Comparison of ENCODE assay signal across 1 cellular context in the genomic region with DNA sequence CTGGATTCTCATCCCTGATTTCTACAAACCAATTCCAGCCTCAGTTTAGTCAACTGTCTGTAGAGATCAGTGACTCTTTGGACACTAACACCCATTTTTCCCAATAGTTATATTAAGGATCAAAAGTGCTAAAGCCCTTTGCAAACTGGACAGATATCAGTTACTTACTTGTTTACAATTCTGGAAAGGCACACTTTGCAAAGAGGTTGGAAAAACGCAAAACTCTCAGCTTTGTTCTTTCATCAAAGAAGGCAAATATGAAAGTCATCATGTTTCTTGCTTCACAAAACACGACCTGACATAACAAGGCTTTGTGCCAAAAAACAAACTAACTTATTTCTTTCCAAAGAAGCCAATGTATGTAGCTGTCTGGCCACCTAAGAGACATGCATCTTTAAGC.
TF ChIP-seq lines count a peak whose summit lies in the region.

No MANE protein-coding gene starts in this region.

TF ChIP-seq in HepG2, 621 proteins besides CTCF, POLR2A, EP300 and RAD21:
- TF ChIP-seq FOXA3 (CRISPR knock-in tag; IDR thresholded peaks at IDR 0.05), result peak; percentile 56; the same call in 1 of the 2 replicates
- TF ChIP-seq HNF4A (CRISPR knock-in tag; IDR thresholded peaks at IDR 0.05), result peak; percentile 25; the same call in 1 of the 2 replicates
- TF ChIP-seq SOX13 (IDR thresholded peaks at IDR 0.05), result no peak
- TF ChIP-seq SOX13 (CRISPR knock-in tag; conservative IDR thresholded peaks at IDR 0.05 in 1 of 2, IDR thresholded peaks at IDR 0.05 in 1 of 2), result peak in 1 of 2 experiments; percentile 79; a peak in 2 of 4 replicates
- peak in 1 of 2 experiments; percentile 16; a peak in 1 of 4 replicates for TF ChIP-seq MAFK (conservative IDR thresholded peaks at IDR 0.05 in 1 of 2, IDR thresholded peaks at IDR 0.05 in 1 of 2; ENCODE audit: low read length in 2 of 2)
- TF ChIP-seq, protein P1, sequence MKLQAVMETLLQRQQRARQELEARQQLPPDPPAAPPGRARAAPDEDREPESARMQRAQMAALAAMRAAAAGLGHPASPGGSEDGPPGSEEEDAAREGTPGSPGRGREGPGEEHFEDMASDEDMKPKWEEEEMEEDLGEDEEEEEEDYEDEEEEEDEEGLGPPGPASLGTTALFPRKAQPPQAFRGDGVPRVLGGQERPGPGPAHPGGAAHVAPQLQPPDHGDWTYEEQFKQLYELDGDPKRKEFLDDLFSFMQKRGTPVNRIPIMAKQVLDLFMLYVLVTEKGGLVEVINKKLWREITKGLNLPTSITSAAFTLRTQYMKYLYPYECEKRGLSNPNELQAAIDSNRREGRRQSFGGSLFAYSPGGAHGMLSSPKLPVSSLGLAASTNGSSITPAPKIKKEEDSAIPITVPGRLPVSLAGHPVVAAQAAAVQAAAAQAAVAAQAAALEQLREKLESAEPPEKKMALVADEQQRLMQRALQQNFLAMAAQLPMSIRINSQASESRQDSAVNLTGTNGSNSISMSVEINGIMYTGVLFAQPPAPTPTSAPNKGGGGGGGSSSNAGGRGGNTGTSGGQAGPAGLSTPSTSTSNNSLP (IDR thresholded peaks at IDR 0.05; ENCODE audit: low read depth, low read length), result peak; percentile 32; the same call in 1 of the 2 replicates
- TF ChIP-seq TCF7 (IDR thresholded peaks at IDR 0.05; ENCODE audit: low read depth), result peak; percentile 76
- TF ChIP-seq PTBP1 (IDR thresholded peaks at IDR 0.05; ENCODE audit: low read depth, low read length, poor library complexity, severe bottlenecking), result no peak
- TF ChIP-seq ZNF607 (CRISPR knock-in tag; IDR thresholded peaks at IDR 0.05; ENCODE audit: borderline replicate concordance), result no peak
- TF ChIP-seq, protein P2, sequence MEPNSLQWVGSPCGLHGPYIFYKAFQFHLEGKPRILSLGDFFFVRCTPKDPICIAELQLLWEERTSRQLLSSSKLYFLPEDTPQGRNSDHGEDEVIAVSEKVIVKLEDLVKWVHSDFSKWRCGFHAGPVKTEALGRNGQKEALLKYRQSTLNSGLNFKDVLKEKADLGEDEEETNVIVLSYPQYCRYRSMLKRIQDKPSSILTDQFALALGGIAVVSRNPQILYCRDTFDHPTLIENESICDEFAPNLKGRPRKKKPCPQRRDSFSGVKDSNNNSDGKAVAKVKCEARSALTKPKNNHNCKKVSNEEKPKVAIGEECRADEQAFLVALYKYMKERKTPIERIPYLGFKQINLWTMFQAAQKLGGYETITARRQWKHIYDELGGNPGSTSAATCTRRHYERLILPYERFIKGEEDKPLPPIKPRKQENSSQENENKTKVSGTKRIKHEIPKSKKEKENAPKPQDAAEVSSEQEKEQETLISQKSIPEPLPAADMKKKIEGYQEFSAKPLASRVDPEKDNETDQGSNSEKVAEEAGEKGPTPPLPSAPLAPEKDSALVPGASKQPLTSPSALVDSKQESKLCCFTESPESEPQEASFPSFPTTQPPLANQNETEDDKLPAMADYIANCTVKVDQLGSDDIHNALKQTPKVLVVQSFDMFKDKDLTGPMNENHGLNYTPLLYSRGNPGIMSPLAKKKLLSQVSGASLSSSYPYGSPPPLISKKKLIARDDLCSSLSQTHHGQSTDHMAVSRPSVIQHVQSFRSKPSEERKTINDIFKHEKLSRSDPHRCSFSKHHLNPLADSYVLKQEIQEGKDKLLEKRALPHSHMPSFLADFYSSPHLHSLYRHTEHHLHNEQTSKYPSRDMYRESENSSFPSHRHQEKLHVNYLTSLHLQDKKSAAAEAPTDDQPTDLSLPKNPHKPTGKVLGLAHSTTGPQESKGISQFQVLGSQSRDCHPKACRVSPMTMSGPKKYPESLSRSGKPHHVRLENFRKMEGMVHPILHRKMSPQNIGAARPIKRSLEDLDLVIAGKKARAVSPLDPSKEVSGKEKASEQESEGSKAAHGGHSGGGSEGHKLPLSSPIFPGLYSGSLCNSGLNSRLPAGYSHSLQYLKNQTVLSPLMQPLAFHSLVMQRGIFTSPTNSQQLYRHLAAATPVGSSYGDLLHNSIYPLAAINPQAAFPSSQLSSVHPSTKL (CRISPR knock-in tag; IDR thresholded peaks at IDR 0.05), result peak; percentile 51
- TF ChIP-seq, protein P3, sequence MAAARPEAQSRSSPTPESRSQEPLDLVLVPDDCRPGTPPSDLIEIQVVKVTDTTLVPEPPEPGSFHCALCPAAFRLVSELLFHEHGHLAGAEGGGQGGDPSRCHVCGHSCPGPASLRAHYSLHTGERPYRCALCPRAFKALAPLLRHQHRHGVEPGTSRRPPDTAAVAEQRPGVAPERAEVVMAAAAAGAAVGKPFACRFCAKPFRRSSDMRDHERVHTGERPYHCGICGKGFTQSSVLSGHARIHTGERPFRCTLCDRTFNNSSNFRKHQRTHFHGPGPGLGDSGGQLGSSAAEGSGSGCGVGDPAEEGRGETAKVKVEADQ (CRISPR knock-in tag; IDR thresholded peaks at IDR 0.05; ENCODE audit: borderline replicate concordance), result no peak
- TF ChIP-seq ISL2 (CRISPR knock-in tag; IDR thresholded peaks at IDR 0.05), result peak; percentile 42; the same call in 1 of the 2 replicates
- TF ChIP-seq, protein P4, sequence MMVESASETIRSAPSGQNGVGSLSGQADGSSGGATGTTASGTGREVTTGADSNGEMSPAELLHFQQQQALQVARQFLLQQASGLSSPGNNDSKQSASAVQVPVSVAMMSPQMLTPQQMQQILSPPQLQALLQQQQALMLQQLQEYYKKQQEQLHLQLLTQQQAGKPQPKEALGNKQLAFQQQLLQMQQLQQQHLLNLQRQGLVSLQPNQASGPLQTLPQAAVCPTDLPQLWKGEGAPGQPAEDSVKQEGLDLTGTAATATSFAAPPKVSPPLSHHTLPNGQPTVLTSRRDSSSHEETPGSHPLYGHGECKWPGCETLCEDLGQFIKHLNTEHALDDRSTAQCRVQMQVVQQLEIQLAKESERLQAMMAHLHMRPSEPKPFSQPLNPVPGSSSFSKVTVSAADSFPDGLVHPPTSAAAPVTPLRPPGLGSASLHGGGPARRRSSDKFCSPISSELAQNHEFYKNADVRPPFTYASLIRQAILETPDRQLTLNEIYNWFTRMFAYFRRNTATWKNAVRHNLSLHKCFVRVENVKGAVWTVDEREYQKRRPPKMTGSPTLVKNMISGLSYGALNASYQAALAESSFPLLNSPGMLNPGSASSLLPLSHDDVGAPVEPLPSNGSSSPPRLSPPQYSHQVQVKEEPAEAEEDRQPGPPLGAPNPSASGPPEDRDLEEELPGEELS (CRISPR knock-in tag; IDR thresholded peaks at IDR 0.05), result 0 out of 2 replicates have a peak, but pooled peaks have one; percentile 29
- no peak for TF ChIP-seq ZSCAN9 (CRISPR knock-in tag; IDR thresholded peaks at IDR 0.05; ENCODE audit: borderline replicate concordance)
- TF ChIP-seq NR2F6 (IDR thresholded peaks at IDR 0.05), result peak; percentile 22; the same call in 1 of the 2 replicates
- TF ChIP-seq NR2F6 (CRISPR knock-in tag; IDR thresholded peaks at IDR 0.05), result no peak
- no peak for TF ChIP-seq ZSCAN21 (CRISPR knock-in tag; IDR thresholded peaks at IDR 0.05; ENCODE audit: borderline replicate concordance)
- peak; percentile 54; the same call in 1 of the 2 replicates for TF ChIP-seq CEBPB (IDR thresholded peaks at IDR 0.05; ENCODE audit: borderline replicate concordance, low read depth, low read length)
- 0 out of 2 replicates have a peak, but pooled peaks have one; percentile 46 for TF ChIP-seq NCOA2 (CRISPR knock-in tag; IDR thresholded peaks at IDR 0.05)
- peak; percentile 54; the same call in 1 of the 2 replicates for TF ChIP-seq SOX5 (CRISPR knock-in tag; IDR thresholded peaks at IDR 0.05; ENCODE audit: borderline replicate concordance)
- peak; percentile 81 for TF ChIP-seq SIX1 (CRISPR knock-in tag; IDR thresholded peaks at IDR 0.05; ENCODE audit: borderline replicate concordance)
- TF ChIP-seq, protein P5, sequence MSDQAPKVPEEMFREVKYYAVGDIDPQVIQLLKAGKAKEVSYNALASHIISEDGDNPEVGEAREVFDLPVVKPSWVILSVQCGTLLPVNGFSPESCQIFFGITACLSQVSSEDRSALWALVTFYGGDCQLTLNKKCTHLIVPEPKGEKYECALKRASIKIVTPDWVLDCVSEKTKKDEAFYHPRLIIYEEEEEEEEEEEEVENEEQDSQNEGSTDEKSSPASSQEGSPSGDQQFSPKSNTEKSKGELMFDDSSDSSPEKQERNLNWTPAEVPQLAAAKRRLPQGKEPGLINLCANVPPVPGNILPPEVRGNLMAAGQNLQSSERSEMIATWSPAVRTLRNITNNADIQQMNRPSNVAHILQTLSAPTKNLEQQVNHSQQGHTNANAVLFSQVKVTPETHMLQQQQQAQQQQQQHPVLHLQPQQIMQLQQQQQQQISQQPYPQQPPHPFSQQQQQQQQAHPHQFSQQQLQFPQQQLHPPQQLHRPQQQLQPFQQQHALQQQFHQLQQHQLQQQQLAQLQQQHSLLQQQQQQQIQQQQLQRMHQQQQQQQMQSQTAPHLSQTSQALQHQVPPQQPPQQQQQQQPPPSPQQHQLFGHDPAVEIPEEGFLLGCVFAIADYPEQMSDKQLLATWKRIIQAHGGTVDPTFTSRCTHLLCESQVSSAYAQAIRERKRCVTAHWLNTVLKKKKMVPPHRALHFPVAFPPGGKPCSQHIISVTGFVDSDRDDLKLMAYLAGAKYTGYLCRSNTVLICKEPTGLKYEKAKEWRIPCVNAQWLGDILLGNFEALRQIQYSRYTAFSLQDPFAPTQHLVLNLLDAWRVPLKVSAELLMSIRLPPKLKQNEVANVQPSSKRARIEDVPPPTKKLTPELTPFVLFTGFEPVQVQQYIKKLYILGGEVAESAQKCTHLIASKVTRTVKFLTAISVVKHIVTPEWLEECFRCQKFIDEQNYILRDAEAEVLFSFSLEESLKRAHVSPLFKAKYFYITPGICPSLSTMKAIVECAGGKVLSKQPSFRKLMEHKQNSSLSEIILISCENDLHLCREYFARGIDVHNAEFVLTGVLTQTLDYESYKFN (CRISPR knock-in tag; conservative IDR thresholded peaks at IDR 0.05), result peak; percentile 13; the same call in 1 of the 2 replicates
- peak; percentile 62; the same call in 1 of the 2 replicates for TF ChIP-seq NFIC (IDR thresholded peaks at IDR 0.05; ENCODE audit: low read length)
- no peak for TF ChIP-seq FOXA1 (IDR thresholded peaks at IDR 0.05)
- peak; percentile 63 for TF ChIP-seq FOXA1 (CRISPR knock-in tag; IDR thresholded peaks at IDR 0.05)
- no peak for TF ChIP-seq TEAD3 (CRISPR knock-in tag; optimal IDR thresholded peaks at IDR 0.05; ENCODE audit: borderline replicate concordance)
- TF ChIP-seq FOXP1 (IDR thresholded peaks at IDR 0.05), result no peak
- TF ChIP-seq FOXP1 (CRISPR knock-in tag; IDR thresholded peaks at IDR 0.05), result peak; percentile 56; the same call in 1 of the 2 replicates
- 0 out of 2 replicates have a peak, but pooled peaks have one; percentile 26 for TF ChIP-seq HDAC1 (CRISPR knock-in tag; IDR thresholded peaks at IDR 0.05)
- peak; percentile 40 for TF ChIP-seq NFE2L2 (IDR thresholded peaks at IDR 0.05; ENCODE audit: low read length)
- TF ChIP-seq BCL6 (CRISPR knock-in tag; IDR thresholded peaks at IDR 0.05), result peak; percentile 30; the same call in 1 of the 2 replicates
- TF ChIP-seq PITX1 (CRISPR knock-in tag; IDR thresholded peaks at IDR 0.05), result 0 out of 2 replicates have a peak, but pooled peaks have one; percentile 28
- TF ChIP-seq ZNF253 (CRISPR knock-in tag; IDR thresholded peaks at IDR 0.05; ENCODE audit: borderline replicate concordance), result no peak
- TF ChIP-seq CREM (IDR thresholded peaks at IDR 0.05), result peak; percentile 34; the same call in 1 of the 2 replicates
- TF ChIP-seq CREM (CRISPR knock-in tag; IDR thresholded peaks at IDR 0.05), result no peak
- TF ChIP-seq BHLHE40 (IDR thresholded peaks at IDR 0.05; ENCODE audit: low read length), result peak; percentile 53
- TF ChIP-seq SOX6 (IDR thresholded peaks at IDR 0.05), result no peak
- peak; percentile 56; the same call in 1 of the 2 replicates for TF ChIP-seq SOX6 (CRISPR knock-in tag; IDR thresholded peaks at IDR 0.05)
- TF ChIP-seq ZMYM3 (CRISPR knock-in tag; IDR thresholded peaks at IDR 0.05), result no peak
